In the genomic region with DNA sequence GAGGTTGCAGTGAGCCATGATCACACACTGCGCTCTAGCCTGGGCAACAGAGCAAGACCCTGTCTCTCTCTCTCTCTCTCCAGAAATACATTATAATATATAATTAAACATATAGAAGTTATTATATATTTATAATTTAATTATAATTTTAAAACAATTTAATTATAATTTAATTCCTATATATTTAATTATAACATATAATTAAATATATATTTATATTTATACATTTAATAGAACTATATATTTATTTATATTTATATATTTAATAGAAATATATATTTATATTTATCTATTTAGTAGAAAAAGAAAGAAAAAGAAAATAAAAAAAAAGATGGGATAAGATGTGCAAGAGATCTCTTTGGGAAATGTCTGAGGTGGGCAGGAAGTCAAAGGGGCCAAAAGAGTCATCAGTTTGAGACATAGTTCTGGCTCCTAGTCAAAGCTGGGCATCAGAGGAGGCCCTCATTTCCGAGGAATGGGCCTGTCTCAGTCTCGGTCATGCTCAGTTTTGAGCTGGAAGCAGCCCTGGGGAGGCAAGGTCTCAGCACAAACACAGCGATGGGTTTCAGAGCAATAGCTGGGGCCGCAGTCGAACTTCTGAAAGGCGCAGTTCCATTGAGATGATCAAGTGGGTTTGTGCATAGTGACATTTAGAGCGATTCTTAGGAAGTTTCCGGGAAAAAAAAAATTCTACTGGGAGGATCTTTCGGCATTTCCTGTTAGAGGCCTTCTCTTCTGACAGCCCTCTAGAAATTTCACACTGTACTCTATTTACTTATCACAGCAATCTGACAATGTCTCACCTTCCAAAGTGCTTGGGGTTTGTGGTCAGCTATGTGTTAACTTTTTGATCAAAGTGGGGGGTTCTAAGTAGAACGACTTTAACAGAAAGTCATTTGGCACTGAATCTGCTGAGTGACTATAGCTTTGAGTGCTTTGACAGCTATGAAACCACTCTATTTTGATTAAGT, we compare ENCODE assay signal across 1 cellular context.
A peak's percentile ranks its signal among the peaks of the same experiment; 100 is the strongest.
TF ChIP-seq lines count a peak whose summit lies in the region.

No MANE protein-coding gene starts in this region.

TF ChIP-seq in K562, 482 proteins besides CTCF, POLR2A, EP300 and RAD21:
- TF ChIP-seq ZNF717 (CRISPR knock-in tag; IDR thresholded peaks at IDR 0.05) = no peak
- TF ChIP-seq ESRRA (IDR thresholded peaks at IDR 0.05; ENCODE audit: borderline replicate concordance, low read depth) = peak; percentile 37; the same call in 1 of the 2 replicates
- no peak for TF ChIP-seq ZNF780A (CRISPR knock-in tag; IDR thresholded peaks at IDR 0.05)
- TF ChIP-seq ZBTB43 (CRISPR knock-in tag; IDR thresholded peaks at IDR 0.05) = no peak
- TF ChIP-seq NONO (IDR thresholded peaks at IDR 0.05; ENCODE audit: low read depth in 2 of 2, low read length in 1 of 2) = no peak
- TF ChIP-seq POLR3G (IDR thresholded peaks at IDR 0.05; ENCODE audit: extremely low read depth, insufficient read length, insufficient replicate concordance) = no peak
- TF ChIP-seq TEAD1 (CRISPR knock-in tag; IDR thresholded peaks at IDR 0.05) = no peak
- no peak for TF ChIP-seq SMARCB1 (IDR thresholded peaks at IDR 0.05; ENCODE audit: insufficient read length, low read depth)
- no peak for TF ChIP-seq ZBTB34 (CRISPR knock-in tag; IDR thresholded peaks at IDR 0.05)
- TF ChIP-seq, protein P1, sequence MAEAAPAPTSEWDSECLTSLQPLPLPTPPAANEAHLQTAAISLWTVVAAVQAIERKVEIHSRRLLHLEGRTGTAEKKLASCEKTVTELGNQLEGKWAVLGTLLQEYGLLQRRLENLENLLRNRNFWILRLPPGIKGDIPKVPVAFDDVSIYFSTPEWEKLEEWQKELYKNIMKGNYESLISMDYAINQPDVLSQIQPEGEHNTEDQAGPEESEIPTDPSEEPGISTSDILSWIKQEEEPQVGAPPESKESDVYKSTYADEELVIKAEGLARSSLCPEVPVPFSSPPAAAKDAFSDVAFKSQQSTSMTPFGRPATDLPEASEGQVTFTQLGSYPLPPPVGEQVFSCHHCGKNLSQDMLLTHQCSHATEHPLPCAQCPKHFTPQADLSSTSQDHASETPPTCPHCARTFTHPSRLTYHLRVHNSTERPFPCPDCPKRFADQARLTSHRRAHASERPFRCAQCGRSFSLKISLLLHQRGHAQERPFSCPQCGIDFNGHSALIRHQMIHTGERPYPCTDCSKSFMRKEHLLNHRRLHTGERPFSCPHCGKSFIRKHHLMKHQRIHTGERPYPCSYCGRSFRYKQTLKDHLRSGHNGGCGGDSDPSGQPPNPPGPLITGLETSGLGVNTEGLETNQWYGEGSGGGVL (CRISPR knock-in tag; IDR thresholded peaks at IDR 0.05) = no peak
- TF ChIP-seq DLX4 (CRISPR knock-in tag; IDR thresholded peaks at IDR 0.05) = no peak
- TF ChIP-seq, protein P2, sequence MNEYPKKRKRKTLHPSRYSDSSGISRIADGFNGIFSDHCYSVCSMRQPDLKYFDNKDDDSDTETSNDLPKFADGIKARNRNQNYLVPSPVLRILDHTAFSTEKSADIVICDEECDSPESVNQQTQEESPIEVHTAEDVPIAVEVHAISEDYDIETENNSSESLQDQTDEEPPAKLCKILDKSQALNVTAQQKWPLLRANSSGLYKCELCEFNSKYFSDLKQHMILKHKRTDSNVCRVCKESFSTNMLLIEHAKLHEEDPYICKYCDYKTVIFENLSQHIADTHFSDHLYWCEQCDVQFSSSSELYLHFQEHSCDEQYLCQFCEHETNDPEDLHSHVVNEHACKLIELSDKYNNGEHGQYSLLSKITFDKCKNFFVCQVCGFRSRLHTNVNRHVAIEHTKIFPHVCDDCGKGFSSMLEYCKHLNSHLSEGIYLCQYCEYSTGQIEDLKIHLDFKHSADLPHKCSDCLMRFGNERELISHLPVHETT (CRISPR knock-in tag; conservative IDR thresholded peaks at IDR 0.05 in 1 of 2, IDR thresholded peaks at IDR 0.05 in 1 of 2) = no peak
- TF ChIP-seq RNF2 (IDR thresholded peaks at IDR 0.05) = no peak
- no peak for TF ChIP-seq KLF6 (CRISPR knock-in tag; IDR thresholded peaks at IDR 0.05; ENCODE audit: borderline replicate concordance)
- no peak for TF ChIP-seq BDP1 (IDR thresholded peaks at IDR 0.05; ENCODE audit: insufficient read depth, insufficient read length)
- TF ChIP-seq ETV6 (IDR thresholded peaks at IDR 0.05; ENCODE audit: borderline replicate concordance in 1 of 2, low read depth in 2 of 2, low read length in 1 of 2) = peak in 1 of 2 experiments; percentile 71; a peak in 1 of 4 replicates
- no peak for TF ChIP-seq ETV6 (CRISPR knock-in tag; IDR thresholded peaks at IDR 0.05; ENCODE audit: borderline replicate concordance)
- TF ChIP-seq ZNF143 (CRISPR knock-in tag; IDR thresholded peaks at IDR 0.05) = no peak
